ENCODE assay signal across 1 cellular context in the genomic region with DNA sequence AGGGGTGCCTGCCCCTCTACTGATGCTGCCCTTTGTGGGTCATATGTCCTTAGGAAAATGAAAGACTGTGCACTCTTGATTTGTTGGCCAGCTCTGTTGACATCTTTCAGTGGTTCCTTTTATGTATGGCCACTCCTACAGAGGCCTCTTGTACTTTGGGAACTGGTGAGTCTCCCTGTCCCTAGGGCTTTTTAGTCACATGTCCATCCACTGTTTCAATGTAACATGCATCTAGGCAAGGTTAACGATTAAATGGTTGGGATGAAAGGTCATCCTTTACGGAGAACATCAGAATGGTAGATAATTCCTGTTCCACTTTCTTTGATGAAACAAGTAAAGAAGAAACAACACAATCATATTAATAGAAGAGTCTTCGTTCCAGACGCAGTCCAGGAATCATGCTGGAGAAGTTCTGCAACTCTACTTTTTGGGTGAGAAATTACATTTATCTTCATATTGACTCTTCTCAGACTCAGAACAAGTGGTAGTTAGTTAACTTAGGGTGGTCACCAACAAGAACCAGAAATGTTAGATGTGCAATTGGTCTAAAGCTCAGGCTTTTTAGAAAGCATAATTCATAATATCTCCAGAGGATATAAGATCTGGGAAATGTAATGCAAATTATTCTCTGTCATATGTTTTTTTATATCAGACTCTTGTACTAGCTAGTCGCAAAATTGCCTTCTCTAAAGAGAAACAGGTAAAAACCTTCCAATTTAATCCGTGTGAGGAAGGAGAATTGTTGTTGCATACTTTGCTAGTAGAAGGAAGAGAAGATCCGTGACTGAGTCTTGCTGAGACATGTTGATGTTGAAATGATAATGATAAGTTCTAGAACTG.
TF ChIP-seq lines count a peak whose summit lies in the region.

A gene (plus strand): TSS at position 194 of the 840 bp plus-strand sequence. CDS start 205 bp downstream, at position 399.

TF ChIP-seq in HepG2, 621 proteins besides CTCF, POLR2A, EP300 and RAD21 (continued from another document and continues in another):
- TF ChIP-seq, protein P1, sequence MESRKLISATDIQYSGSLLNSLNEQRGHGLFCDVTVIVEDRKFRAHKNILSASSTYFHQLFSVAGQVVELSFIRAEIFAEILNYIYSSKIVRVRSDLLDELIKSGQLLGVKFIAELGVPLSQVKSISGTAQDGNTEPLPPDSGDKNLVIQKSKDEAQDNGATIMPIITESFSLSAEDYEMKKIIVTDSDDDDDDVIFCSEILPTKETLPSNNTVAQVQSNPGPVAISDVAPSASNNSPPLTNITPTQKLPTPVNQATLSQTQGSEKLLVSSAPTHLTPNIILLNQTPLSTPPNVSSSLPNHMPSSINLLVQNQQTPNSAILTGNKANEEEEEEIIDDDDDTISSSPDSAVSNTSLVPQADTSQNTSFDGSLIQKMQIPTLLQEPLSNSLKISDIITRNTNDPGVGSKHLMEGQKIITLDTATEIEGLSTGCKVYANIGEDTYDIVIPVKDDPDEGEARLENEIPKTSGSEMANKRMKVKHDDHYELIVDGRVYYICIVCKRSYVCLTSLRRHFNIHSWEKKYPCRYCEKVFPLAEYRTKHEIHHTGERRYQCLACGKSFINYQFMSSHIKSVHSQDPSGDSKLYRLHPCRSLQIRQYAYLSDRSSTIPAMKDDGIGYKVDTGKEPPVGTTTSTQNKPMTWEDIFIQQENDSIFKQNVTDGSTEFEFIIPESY (CRISPR knock-in tag; IDR thresholded peaks at IDR 0.05) = no peak
- TF ChIP-seq HMG20B (CRISPR knock-in tag; conservative IDR thresholded peaks at IDR 0.05) (peak; percentile 69; the same call in 1 of the 2 replicates), SRSF9 (IDR thresholded peaks at IDR 0.05; ENCODE audit: borderline replicate concordance, insufficient read depth, low read depth, low read length, poor library complexity, severe bottlenecking) (no peak), ZNF747 (CRISPR knock-in tag; IDR thresholded peaks at IDR 0.05; ENCODE audit: borderline replicate concordance) (no peak), ZNF329 (CRISPR knock-in tag; IDR thresholded peaks at IDR 0.05; ENCODE audit: low read depth) (no peak), ZNF891 (CRISPR knock-in tag; IDR thresholded peaks at IDR 0.05) (no peak), FOSL1 (CRISPR knock-in tag; IDR thresholded peaks at IDR 0.05; ENCODE audit: borderline replicate concordance) (no peak), ZNF614 (CRISPR knock-in tag; IDR thresholded peaks at IDR 0.05; ENCODE audit: borderline replicate concordance) (no peak; the same call in 1 of the 2 replicates), JUN (CRISPR knock-in tag; IDR thresholded peaks at IDR 0.05) (no peak), SRSF1 (optimal IDR thresholded peaks at IDR 0.05; ENCODE audit: low read depth, low read length) (no peak), PHB2 (IDR thresholded peaks at IDR 0.05; ENCODE audit: partially characterized antibody) (no peak), KAT2B (IDR thresholded peaks at IDR 0.05; ENCODE audit: borderline replicate concordance, low read depth, low read length) (no peak), ZNF3 (CRISPR knock-in tag; IDR thresholded peaks at IDR 0.05) (no peak), SPEN (CRISPR knock-in tag; IDR thresholded peaks at IDR 0.05; ENCODE audit: low read depth) (no peak), ZBTB8A (CRISPR knock-in tag; IDR thresholded peaks at IDR 0.05; ENCODE audit: borderline replicate concordance, low read depth) (no peak), EED (CRISPR knock-in tag; IDR thresholded peaks at IDR 0.05) (no peak), AGO2 (optimal IDR thresholded peaks at IDR 0.05; ENCODE audit: low read depth, low read length) (no peak), CCDC6 (CRISPR knock-in tag; IDR thresholded peaks at IDR 0.05) (no peak), ERF (CRISPR knock-in tag; IDR thresholded peaks at IDR 0.05) (no peak; the same call in 1 of the 2 replicates), ZNF589 (CRISPR knock-in tag; conservative IDR thresholded peaks at IDR 0.05) (no peak), EZH2 (conservative IDR thresholded peaks at IDR 0.05; ENCODE audit: low read depth, low read length) (no peak), RARG (CRISPR knock-in tag; IDR thresholded peaks at IDR 0.05; ENCODE audit: low read depth) (no peak), ZNF550 (CRISPR knock-in tag; IDR thresholded peaks at IDR 0.05; ENCODE audit: borderline replicate concordance) (no peak), GABPA (IDR thresholded peaks at IDR 0.05; ENCODE audit: low read depth, low read length) (no peak), GABPA (CRISPR knock-in tag; IDR thresholded peaks at IDR 0.05; ENCODE audit: low read depth) (0 out of 2 replicates have a peak, but pooled peaks have one; percentile 46), ETV5 (CRISPR knock-in tag; IDR thresholded peaks at IDR 0.05; ENCODE audit: borderline replicate concordance) (peak; percentile 56; the same call in 1 of the 2 replicates), ZFP41 (CRISPR knock-in tag; IDR thresholded peaks at IDR 0.05; ENCODE audit: borderline replicate concordance) (no peak), ZNF75D (CRISPR knock-in tag; IDR thresholded peaks at IDR 0.05; ENCODE audit: borderline replicate concordance) (no peak), ZNF510 (CRISPR knock-in tag; IDR thresholded peaks at IDR 0.05; ENCODE audit: low read depth) (no peak), ZNF850 (CRISPR knock-in tag; conservative IDR thresholded peaks at IDR 0.05) (no peak), ZNF251 (CRISPR knock-in tag; IDR thresholded peaks at IDR 0.05) (no peak), ZNF431 (CRISPR knock-in tag; IDR thresholded peaks at IDR 0.05; ENCODE audit: borderline replicate concordance, low read depth) (no peak), ZNF543 (CRISPR knock-in tag; IDR thresholded peaks at IDR 0.05) (no peak), NFIC (IDR thresholded peaks at IDR 0.05; ENCODE audit: low read length) (peak; percentile 82), ZNF83 (CRISPR knock-in tag; IDR thresholded peaks at IDR 0.05; ENCODE audit: borderline replicate concordance) (no peak), ZNF441 (CRISPR knock-in tag; IDR thresholded peaks at IDR 0.05; ENCODE audit: borderline replicate concordance) (peak; percentile 34; the same call in 1 of the 2 replicates), SNAPC2 (CRISPR knock-in tag; IDR thresholded peaks at IDR 0.05) (no peak), KAT8 (CRISPR knock-in tag; IDR thresholded peaks at IDR 0.05) (peak; percentile 57), NFE2L2 (IDR thresholded peaks at IDR 0.05; ENCODE audit: low read length) (no peak), ZNF709 (CRISPR knock-in tag; IDR thresholded peaks at IDR 0.05) (no peak), KLF6 (CRISPR knock-in tag; IDR thresholded peaks at IDR 0.05) (no peak), ZNF337 (CRISPR knock-in tag; IDR thresholded peaks at IDR 0.05; ENCODE audit: borderline replicate concordance, low read depth) (0 out of 2 replicates have a peak, but pooled peaks have one; percentile 27)
- TF ChIP-seq, protein P2, sequence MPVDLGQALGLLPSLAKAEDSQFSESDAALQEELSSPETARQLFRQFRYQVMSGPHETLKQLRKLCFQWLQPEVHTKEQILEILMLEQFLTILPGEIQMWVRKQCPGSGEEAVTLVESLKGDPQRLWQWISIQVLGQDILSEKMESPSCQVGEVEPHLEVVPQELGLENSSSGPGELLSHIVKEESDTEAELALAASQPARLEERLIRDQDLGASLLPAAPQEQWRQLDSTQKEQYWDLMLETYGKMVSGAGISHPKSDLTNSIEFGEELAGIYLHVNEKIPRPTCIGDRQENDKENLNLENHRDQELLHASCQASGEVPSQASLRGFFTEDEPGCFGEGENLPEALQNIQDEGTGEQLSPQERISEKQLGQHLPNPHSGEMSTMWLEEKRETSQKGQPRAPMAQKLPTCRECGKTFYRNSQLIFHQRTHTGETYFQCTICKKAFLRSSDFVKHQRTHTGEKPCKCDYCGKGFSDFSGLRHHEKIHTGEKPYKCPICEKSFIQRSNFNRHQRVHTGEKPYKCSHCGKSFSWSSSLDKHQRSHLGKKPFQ (CRISPR knock-in tag; IDR thresholded peaks at IDR 0.05; ENCODE audit: insufficient replicate concordance) = no peak
- TF ChIP-seq, protein P3, sequence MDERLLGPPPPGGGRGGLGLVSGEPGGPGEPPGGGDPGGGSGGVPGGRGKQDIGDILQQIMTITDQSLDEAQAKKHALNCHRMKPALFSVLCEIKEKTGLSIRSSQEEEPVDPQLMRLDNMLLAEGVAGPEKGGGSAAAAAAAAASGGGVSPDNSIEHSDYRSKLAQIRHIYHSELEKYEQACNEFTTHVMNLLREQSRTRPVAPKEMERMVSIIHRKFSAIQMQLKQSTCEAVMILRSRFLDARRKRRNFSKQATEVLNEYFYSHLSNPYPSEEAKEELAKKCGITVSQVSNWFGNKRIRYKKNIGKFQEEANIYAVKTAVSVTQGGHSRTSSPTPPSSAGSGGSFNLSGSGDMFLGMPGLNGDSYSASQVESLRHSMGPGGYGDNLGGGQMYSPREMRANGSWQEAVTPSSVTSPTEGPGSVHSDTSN (CRISPR knock-in tag; IDR thresholded peaks at IDR 0.05) = no peak
- TF ChIP-seq, protein P4, sequence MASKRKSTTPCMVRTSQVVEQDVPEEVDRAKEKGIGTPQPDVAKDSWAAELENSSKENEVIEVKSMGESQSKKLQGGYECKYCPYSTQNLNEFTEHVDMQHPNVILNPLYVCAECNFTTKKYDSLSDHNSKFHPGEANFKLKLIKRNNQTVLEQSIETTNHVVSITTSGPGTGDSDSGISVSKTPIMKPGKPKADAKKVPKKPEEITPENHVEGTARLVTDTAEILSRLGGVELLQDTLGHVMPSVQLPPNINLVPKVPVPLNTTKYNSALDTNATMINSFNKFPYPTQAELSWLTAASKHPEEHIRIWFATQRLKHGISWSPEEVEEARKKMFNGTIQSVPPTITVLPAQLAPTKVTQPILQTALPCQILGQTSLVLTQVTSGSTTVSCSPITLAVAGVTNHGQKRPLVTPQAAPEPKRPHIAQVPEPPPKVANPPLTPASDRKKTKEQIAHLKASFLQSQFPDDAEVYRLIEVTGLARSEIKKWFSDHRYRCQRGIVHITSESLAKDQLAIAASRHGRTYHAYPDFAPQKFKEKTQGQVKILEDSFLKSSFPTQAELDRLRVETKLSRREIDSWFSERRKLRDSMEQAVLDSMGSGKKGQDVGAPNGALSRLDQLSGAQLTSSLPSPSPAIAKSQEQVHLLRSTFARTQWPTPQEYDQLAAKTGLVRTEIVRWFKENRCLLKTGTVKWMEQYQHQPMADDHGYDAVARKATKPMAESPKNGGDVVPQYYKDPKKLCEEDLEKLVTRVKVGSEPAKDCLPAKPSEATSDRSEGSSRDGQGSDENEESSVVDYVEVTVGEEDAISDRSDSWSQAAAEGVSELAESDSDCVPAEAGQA (IDR thresholded peaks at IDR 0.05; ENCODE audit: low read depth) = peak; percentile 39; the same call in 1 of the 2 replicates
- TF ChIP-seq, protein P4 (CRISPR knock-in tag; IDR thresholded peaks at IDR 0.05; ENCODE audit: borderline replicate concordance) = no peak
- TF ChIP-seq, protein P5, sequence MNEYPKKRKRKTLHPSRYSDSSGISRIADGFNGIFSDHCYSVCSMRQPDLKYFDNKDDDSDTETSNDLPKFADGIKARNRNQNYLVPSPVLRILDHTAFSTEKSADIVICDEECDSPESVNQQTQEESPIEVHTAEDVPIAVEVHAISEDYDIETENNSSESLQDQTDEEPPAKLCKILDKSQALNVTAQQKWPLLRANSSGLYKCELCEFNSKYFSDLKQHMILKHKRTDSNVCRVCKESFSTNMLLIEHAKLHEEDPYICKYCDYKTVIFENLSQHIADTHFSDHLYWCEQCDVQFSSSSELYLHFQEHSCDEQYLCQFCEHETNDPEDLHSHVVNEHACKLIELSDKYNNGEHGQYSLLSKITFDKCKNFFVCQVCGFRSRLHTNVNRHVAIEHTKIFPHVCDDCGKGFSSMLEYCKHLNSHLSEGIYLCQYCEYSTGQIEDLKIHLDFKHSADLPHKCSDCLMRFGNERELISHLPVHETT (CRISPR knock-in tag; conservative IDR thresholded peaks at IDR 0.05) = no peak; the same call in 1 of the 2 replicates
- TF ChIP-seq, protein P6, sequence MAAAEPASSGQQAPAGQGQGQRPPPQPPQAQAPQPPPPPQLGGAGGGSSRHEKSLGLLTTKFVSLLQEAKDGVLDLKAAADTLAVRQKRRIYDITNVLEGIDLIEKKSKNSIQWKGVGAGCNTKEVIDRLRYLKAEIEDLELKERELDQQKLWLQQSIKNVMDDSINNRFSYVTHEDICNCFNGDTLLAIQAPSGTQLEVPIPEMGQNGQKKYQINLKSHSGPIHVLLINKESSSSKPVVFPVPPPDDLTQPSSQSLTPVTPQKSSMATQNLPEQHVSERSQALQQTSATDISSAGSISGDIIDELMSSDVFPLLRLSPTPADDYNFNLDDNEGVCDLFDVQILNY (CRISPR knock-in tag; conservative IDR thresholded peaks at IDR 0.05) = no peak
- TF ChIP-seq, protein P7, sequence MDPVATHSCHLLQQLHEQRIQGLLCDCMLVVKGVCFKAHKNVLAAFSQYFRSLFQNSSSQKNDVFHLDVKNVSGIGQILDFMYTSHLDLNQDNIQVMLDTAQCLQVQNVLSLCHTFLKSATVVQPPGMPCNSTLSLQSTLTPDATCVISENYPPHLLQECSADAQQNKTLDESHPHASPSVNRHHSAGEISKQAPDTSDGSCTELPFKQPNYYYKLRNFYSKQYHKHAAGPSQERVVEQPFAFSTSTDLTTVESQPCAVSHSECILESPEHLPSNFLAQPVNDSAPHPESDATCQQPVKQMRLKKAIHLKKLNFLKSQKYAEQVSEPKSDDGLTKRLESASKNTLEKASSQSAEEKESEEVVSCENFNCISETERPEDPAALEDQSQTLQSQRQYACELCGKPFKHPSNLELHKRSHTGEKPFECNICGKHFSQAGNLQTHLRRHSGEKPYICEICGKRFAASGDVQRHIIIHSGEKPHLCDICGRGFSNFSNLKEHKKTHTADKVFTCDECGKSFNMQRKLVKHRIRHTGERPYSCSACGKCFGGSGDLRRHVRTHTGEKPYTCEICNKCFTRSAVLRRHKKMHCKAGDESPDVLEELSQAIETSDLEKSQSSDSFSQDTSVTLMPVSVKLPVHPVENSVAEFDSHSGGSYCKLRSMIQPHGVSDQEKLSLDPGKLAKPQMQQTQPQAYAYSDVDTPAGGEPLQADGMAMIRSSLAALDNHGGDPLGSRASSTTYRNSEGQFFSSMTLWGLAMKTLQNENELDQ (CRISPR knock-in tag; IDR thresholded peaks at IDR 0.05; ENCODE audit: borderline replicate concordance) = no peak
- TF ChIP-seq, protein P8, sequence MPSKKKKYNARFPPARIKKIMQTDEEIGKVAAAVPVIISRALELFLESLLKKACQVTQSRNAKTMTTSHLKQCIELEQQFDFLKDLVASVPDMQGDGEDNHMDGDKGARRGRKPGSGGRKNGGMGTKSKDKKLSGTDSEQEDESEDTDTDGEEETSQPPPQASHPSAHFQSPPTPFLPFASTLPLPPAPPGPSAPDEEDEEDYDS (CRISPR knock-in tag; IDR thresholded peaks at IDR 0.05) = peak; percentile 96
